ENCODE assay signal across 20 cellular contexts in the genomic region with DNA sequence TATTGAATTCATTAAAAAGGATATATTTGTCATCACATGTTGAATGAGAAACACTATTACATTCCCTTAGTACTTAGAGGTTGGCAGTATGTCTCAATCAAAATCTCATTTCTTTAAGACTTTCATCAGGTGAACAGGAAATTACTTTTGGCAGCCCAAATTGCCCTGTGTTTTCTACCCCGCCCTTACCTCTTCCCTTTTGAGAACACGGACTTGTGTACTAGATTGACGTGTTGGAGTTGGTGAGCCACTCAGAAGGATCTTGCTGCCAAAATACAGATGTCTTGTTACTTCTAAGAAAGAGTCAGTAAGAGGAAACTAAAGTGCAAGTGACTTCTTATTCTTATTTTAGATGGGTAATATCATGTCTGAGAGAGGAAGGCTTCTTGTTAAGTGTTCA.
DNase-seq lines count a peak whose midpoint lies in the region; TF ChIP-seq lines count a peak whose summit lies in the region.
"Had no signal": no experiment of that assay in that cellular context is flagged by ENCODE, and none has a peak within 500 bp of the region (broad histone marks: within the 10 kb centered on the region; RNA-seq: fewer than 3 reads in every experiment).

No MANE protein-coding gene starts in this region.

- BruUV-seq in MCF 10A (replicated peaks; lab: Mats Ljungman, UMichigan) = no TSS peak
- BruUV-seq in mammary epithelial cell (replicated peaks; lab: Mats Ljungman, UMichigan) = no TSS peak

- no peaks in the 10 kb centered on the region for H3K27me3 ChIP-seq in mammary epithelial cell (ENCODE audit: insufficient read depth, low read length)
- H3K27me3 ChIP-seq: BE2C; BLaER1 treated with 17β-estradiol and CSF1 and Interleukin-3, amounts not matched to agents 10 nM and 100 nM had no signal

- peaks cover 18% of the 10 kb centered on the region for H3K4me1 ChIP-seq in mammary epithelial cell (ENCODE audit: insufficient read depth, low read length)
- H3K4me1 ChIP-seq: BE2C, HAP-1 had no signal

- CTCF ChIA-PET in MCF 10A (lab: Yijun Ruan, JAX) (no interaction called here), mammary epithelial cell (lab: Charles Lee; ENCODE audit: low non-redundant PET) (no interaction called here)

- no peaks in the 10 kb centered on the region for H3K9me3 Mint-ChIP-seq in MCF 10A (ENCODE audit: unreplicated experiment)
- no peaks in the 10 kb centered on the region for H3K9me3 Mint-ChIP-seq in type B pancreatic cell
- H3K9me3 Mint-ChIP-seq: CD4-positive, alpha-beta T cell; HFFc6 had no signal

- H3K79me2 ChIP-seq in mammary epithelial cell (ENCODE audit: insufficient read depth, low read length) = no peaks in the 10 kb centered on the region

- peaks cover 36% of the 10 kb centered on the region for H3K4me1 Mint-ChIP-seq in MCF 10A (ENCODE audit: insufficient read depth, unreplicated experiment)
- peaks cover 8% of the 10 kb centered on the region for H3K4me1 Mint-ChIP-seq in type B pancreatic cell (ENCODE audit: unreplicated experiment)
- H3K4me1 Mint-ChIP-seq: CD14-positive monocyte; CD8-positive, alpha-beta memory T cell had no signal

- DNase-seq in MCF 10A (ENCODE audit: unreplicated experiment) (peak; percentile 58), mammary epithelial cell (no peak), epithelial cell of esophagus (ENCODE audit: low read depth) (peak; percentile 15), type B pancreatic cell (ENCODE audit: extremely low spot score, unreplicated experiment) (no peak), NCI-H345 treated with DMSO at 0.1 percent for 48 hours (lab: John Stamatoyannopoulos, UW; ENCODE audit: unreplicated experiment) (no peak), NCI-H2107 (lab: John Stamatoyannopoulos, UW) (no peak)
- DNase-seq: AML-193; BE2C; CD4-positive, alpha-beta T cell; CD8-positive, alpha-beta memory T cell; DMS 273 treated with DMSO at 0.1 percent for 48 hours; DMS79; EL; GDM1; GOT3; HFFc6 had no signal

- H2AFZ ChIP-seq in mammary epithelial cell (ENCODE audit: low read depth, low read length) = no peak overlapping the region

- in situ Hi-C loops in mammary epithelial cell (cut with MboI; ENCODE audit: low sequenced_read_pairs in 2 of 2) = no loop called here

- peak overlapping the region; percentile 54 for H3K27ac Mint-ChIP-seq in MCF 10A (ENCODE audit: low read depth, unreplicated experiment)
- no peak overlapping the region for H3K27ac Mint-ChIP-seq in type B pancreatic cell
- H3K27ac Mint-ChIP-seq: CD14-positive monocyte; CD4-positive, alpha-beta T cell; CD8-positive, alpha-beta memory T cell; HFFc6 had no signal

- H3K36me3 Mint-ChIP-seq in MCF 10A (ENCODE audit: insufficient read depth, unreplicated experiment) = peaks cover 11% of the 10 kb centered on the region
- peaks cover 3% of the 10 kb centered on the region for H3K36me3 Mint-ChIP-seq in type B pancreatic cell
- H3K36me3 Mint-ChIP-seq: CD14-positive monocyte; CD8-positive, alpha-beta memory T cell had no signal

- H3K4me3 ChIP-seq in mammary epithelial cell (replicated peaks in 1 of 3; ENCODE audit: insufficient read depth in 1 of 3, low read depth in 2 of 3, low read length in 3 of 3) (no peak overlapping the region), epithelial cell of esophagus (ENCODE audit: low read length) (no peak overlapping the region)
- H3K4me3 ChIP-seq: BLaER1 treated with 17β-estradiol and CSF1 and Interleukin-3, amounts not matched to agents 10 nM and 100 nM; HAP-1 had no signal

- no peak overlapping the region for H3K27ac ChIP-seq in mammary epithelial cell (ENCODE audit: insufficient read depth, low read depth, low read length)
- H3K27ac ChIP-seq: 22Rv1; BLaER1 treated with 17β-estradiol and CSF1 and Interleukin-3, amounts not matched to agents 10 nM and 100 nM had no signal

- POLR2A ChIA-PET in MCF 10A (lab: Yijun Ruan, JAX) = no interaction called here

- H3K4me3 Mint-ChIP-seq in MCF 10A (ENCODE audit: unreplicated experiment) (peak overlapping the region; percentile 12), type B pancreatic cell (peak overlapping the region; percentile 25)
- H3K4me3 Mint-ChIP-seq: CD14-positive monocyte; CD4-positive, alpha-beta T cell; CD8-positive, alpha-beta memory T cell; HFFc6 had no signal

- no peaks in the 10 kb centered on the region for H3K9me3 ChIP-seq in mammary epithelial cell (replicated peaks; ENCODE audit: insufficient read depth, low read length)
- H3K9me3 ChIP-seq: BE2C, HAP-1 had no signal

- no peaks in the 10 kb centered on the region for H3K36me3 ChIP-seq in mammary epithelial cell (ENCODE audit: insufficient read depth, low read length)
- H3K36me3 ChIP-seq: BE2C, HAP-1 had no signal

- no peak overlapping the region for H3K4me2 ChIP-seq in mammary epithelial cell (ENCODE audit: insufficient read depth, low read depth, low read length)

- no peak overlapping the region for H3K9ac ChIP-seq in mammary epithelial cell (ENCODE audit: insufficient read depth, low read length)
- H3K9ac ChIP-seq: BLaER1 treated with 17β-estradiol and CSF1 and Interleukin-3, amounts not matched to agents 10 nM and 100 nM had no signal

- 81% methylated on average over 3 of the region's 3 CpGs for WGBS in mammary epithelial cell (ENCODE audit: low coverage, missing lambda C conversion rate)

- no peaks in the 10 kb centered on the region for H3K27me3 Mint-ChIP-seq in MCF 10A (ENCODE audit: insufficient read depth, unreplicated experiment)
- no peaks in the 10 kb centered on the region for H3K27me3 Mint-ChIP-seq in type B pancreatic cell
- H3K27me3 Mint-ChIP-seq: CD4-positive, alpha-beta T cell; CD8-positive, alpha-beta memory T cell had no signal

- no peaks in the 10 kb centered on the region for H4K20me1 ChIP-seq in mammary epithelial cell (ENCODE audit: insufficient read depth, low read length)
- H4K20me1 ChIP-seq: BLaER1 treated with 17β-estradiol and CSF1 and Interleukin-3, amounts not matched to agents 10 nM and 100 nM had no signal

- TF ChIP-seq CTCF in MCF 10A (IDR thresholded peaks at IDR 0.05; ENCODE audit: unreplicated experiment) = no peak
- no peak for TF ChIP-seq CTCF in mammary epithelial cell (conservative IDR thresholded peaks at IDR 0.05 in 1 of 2, IDR thresholded peaks at IDR 0.05 in 1 of 2; ENCODE audit: extremely low read depth in 1 of 2, insufficient read depth in 1 of 2, low read depth in 1 of 2, low read length in 2 of 2)
- TF ChIP-seq CTCF in epithelial cell of esophagus (IDR thresholded peaks at IDR 0.05; ENCODE audit: insufficient read depth, low read depth, low read length, missing control alignments) = no peak
- TF ChIP-seq CTCF in type B pancreatic cell (conservative IDR thresholded peaks at IDR 0.05) = no peak

- dilution Hi-C loops in mammary epithelial cell (cut with HindIII; ENCODE audit: low sequenced_read_pairs) = no loop called here

- intact Hi-C loops in MCF 10A (cut with micrococcal nuclease) = no loop called here
- intact Hi-C loops in mammary epithelial cell (cut with micrococcal nuclease) = no loop called here

Comparison
In these comparisons a context has a peak if more than half of its experiments do, and no peak if none do; other contexts are left out.
1. DNase-seq: peak in MCF 10A (single experiment) and epithelial cell of esophagus (single experiment); none in mammary epithelial cell (single experiment), type B pancreatic cell (single experiment), NCI-H345 treated with DMSO at 0.1 percent for 48 hours (single experiment) and NCI-H2107 (single experiment).